Comparison of ENCODE assay signal across 13 cellular contexts in genomic region chr5:61307611-61308010, GRCh38.
"Had no signal": no experiment of that assay in that cellular context is flagged by ENCODE, and none has a peak within 500 bp of the region (broad histone marks: within the 10 kb centered on the region; RNA-seq: fewer than 3 reads in every experiment).

No MANE protein-coding gene starts in this region.

- H3K4me3 ChIP-seq: body of pancreas, ovary had no signal

- DNase-seq: activated T-cell treated with anti-CD3 and anti-CD28 coated beads for 4 hours; body of pancreas; effector memory CD4-positive, alpha-beta T cell; hypothalamus; kidney glomerular epithelial cell; ovary; stimulated activated CD4-positive, alpha-beta T cell treated with anti-CD3 and anti-CD28 coated beads, Interleukin-4, amount 100 ng/mL, for 4 hours; T-helper 9 cell had no signal

- H3K27me3 ChIP-seq: body of pancreas, ovary had no signal

- H3K9me3 Mint-ChIP-seq: activated naive CD4-positive, alpha-beta T cell treated with anti-CD3 and anti-CD28 coated beads, Interleukin-2, amount 50 U/mL, for 24 hours; central memory CD8-positive, alpha-beta T cell; stimulated activated naive CD8-positive, alpha-beta T cell treated with anti-CD3 and anti-CD28 coated beads, Interleukin-15, amount 100 ng/mL, for 72 hours had no signal

- H3K4me3 Mint-ChIP-seq: activated naive CD4-positive, alpha-beta T cell treated with anti-CD3 and anti-CD28 coated beads, Interleukin-2, amount 50 U/mL, for 24 hours; central memory CD8-positive, alpha-beta T cell had no signal

- H3K9me3 ChIP-seq: body of pancreas, ovary had no signal

- H3K36me3 ChIP-seq: ovary had no signal

- ATAC-seq: body of pancreas had no signal

- H3K27ac Mint-ChIP-seq: activated naive CD4-positive, alpha-beta T cell treated with anti-CD3 and anti-CD28 coated beads, Interleukin-2, amount 50 U/mL, for 24 hours; stimulated activated naive CD8-positive, alpha-beta T cell treated with anti-CD3 and anti-CD28 coated beads, Interleukin-15, amount 100 ng/mL, for 72 hours had no signal

- H3K4me1 Mint-ChIP-seq: central memory CD8-positive, alpha-beta T cell had no signal

- H3K36me3 Mint-ChIP-seq: activated naive CD4-positive, alpha-beta T cell treated with anti-CD3 and anti-CD28 coated beads, Interleukin-2, amount 50 U/mL, for 24 hours had no signal

- H3K27ac ChIP-seq: body of pancreas, epithelial cell of prostate, ovary, VCaP had no signal
